Comparison of ENCODE assay signal across 18 cellular contexts in genomic region chr6:125004198-125004597, GRCh38. TPM values are rescaled to one million over a fixed set of nuclear protein-coding genes. Genes with fewer than 3 reads are reported as not detected.
A peak's percentile ranks its signal among the peaks of the same experiment; 100 is the strongest.
DNase-seq lines count a peak whose midpoint lies in the region; ATAC-seq and TF ChIP-seq lines count a peak whose summit lies in the region.
"Had no signal": no experiment of that assay in that cellular context is flagged by ENCODE, and none has a peak within 500 bp of the region (broad histone marks: within the 10 kb centered on the region; RNA-seq: fewer than 3 reads in every experiment).

No MANE protein-coding gene starts in this region.

- peak overlapping the region; percentile 34 for H3K4me2 ChIP-seq in parathyroid adenoma (ENCODE audit: low read length)
- H3K4me2 ChIP-seq: BLaER1 had no signal

- H3K36me3 ChIP-seq in parathyroid adenoma (ENCODE audit: control insufficient read depth, insufficient read depth, low read length) (no peaks in the 10 kb centered on the region), esophagus squamous epithelium (no peaks in the 10 kb centered on the region)
- H3K36me3 ChIP-seq: BLaER1, tibial artery had no signal

- H3K4me1 ChIP-seq in foreskin keratinocyte: peaks cover 19% of the 10 kb centered on the region
- H3K4me1 ChIP-seq in parathyroid adenoma: peaks cover 55% of the 10 kb centered on the region
- peaks cover 0 to 63% (median 5%) of the 10 kb centered on the region in 3 donors for H3K4me1 ChIP-seq in esophagus squamous epithelium

- H3K27ac ChIP-seq in foreskin keratinocyte: no peak overlapping the region
- H3K27ac ChIP-seq in parathyroid adenoma: peak overlapping the region; percentile 85
- peak overlapping the region in 2 of 4 donors; percentile 30 to 53 for H3K27ac ChIP-seq in esophagus squamous epithelium
- H3K27ac ChIP-seq: BLaER1, SK-N-MC, skin epidermis, tibial artery had no signal

- peak overlapping the region; percentile 43 for H3K4me3 ChIP-seq in parathyroid adenoma (ENCODE audit: low read depth, low read length)
- no peak overlapping the region for H3K4me3 ChIP-seq in esophagus squamous epithelium
- H3K4me3 ChIP-seq: BLaER1, SK-N-MC, skin epidermis, tibial artery had no signal

- no peak for TF ChIP-seq CTCF in foreskin keratinocyte (conservative IDR thresholded peaks at IDR 0.05)
- no peak for TF ChIP-seq CTCF in parathyroid adenoma (IDR thresholded peaks at IDR 0.05)
- no peak for TF ChIP-seq CTCF in esophagus squamous epithelium (IDR thresholded peaks at IDR 0.05)

- H3K9me3 ChIP-seq in parathyroid adenoma (ENCODE audit: control insufficient read depth, low read length) (no peaks in the 10 kb centered on the region), esophagus squamous epithelium (no peaks in the 10 kb centered on the region)
- H3K9me3 ChIP-seq: BLaER1, tibial artery had no signal

- peaks cover 23% of the 10 kb centered on the region for H3K79me2 ChIP-seq in parathyroid adenoma

- ATAC-seq in foreskin keratinocyte (peak; percentile 5), GM18868 (IDR thresholded peaks at IDR 0.05; ENCODE audit: unreplicated experiment) (no peak), HG02938 (IDR thresholded peaks at IDR 0.05; ENCODE audit: unreplicated experiment) (no peak)
- ATAC-seq: activated CD4-positive, alpha-beta T cell treated with anti-CD3 and anti-CD28 coated beads for 36 hours; effector memory CD8-positive, alpha-beta T cell had no signal

- intact Hi-C loops in esophagus squamous epithelium (cut with DNase I): no loop called here

- no peak overlapping the region for H2AFZ ChIP-seq in parathyroid adenoma

- DNase-seq in EH (ENCODE audit: low read depth) (peak; percentile 32), M059J (ENCODE audit: low read depth) (peak; percentile 87), foreskin keratinocyte (no peak), esophagus squamous epithelium (lab: John Stamatoyannopoulos, UW) (no peak)
- DNase-seq: activated CD4-positive, alpha-beta T cell treated with anti-CD3 and anti-CD28 coated beads for 36 hours; activated CD8-positive, alpha-beta memory T cell treated with anti-CD3 and anti-CD28 coated beads, Interleukin-2, amount 50 U/mL, for 4 hours; activated gamma-delta T cell; effector memory CD8-positive, alpha-beta T cell; hippocampal formation; NCI-H524 treated with DMSO at 0.1 percent for 48 hours; T-helper 9 cell; tibial artery had no signal

- TF ChIP-seq POLR2A in esophagus squamous epithelium (IDR thresholded peaks at IDR 0.05): no peak

- no peak overlapping the region for H3K9ac ChIP-seq in parathyroid adenoma
- H3K9ac ChIP-seq: BLaER1 had no signal

- WGBS in esophagus squamous epithelium, 2 donors: 80 to 83% methylated on average over 1 of the region's 1 CpG

- H3K27me3 ChIP-seq in foreskin keratinocyte (no peaks in the 10 kb centered on the region), parathyroid adenoma (ENCODE audit: control insufficient read depth, insufficient read depth, low read length) (no peaks in the 10 kb centered on the region), esophagus squamous epithelium (no peaks in the 10 kb centered on the region)
- H3K27me3 ChIP-seq: BLaER1, tibial artery had no signal

RNA-seq across cellular contexts. Expression of gene RNF217, which starts 42.0 kb away (rescaled TPM):
- total RNA-seq in M059J (2014; rRNA removed; shearing (Covaris generic)): 10.6 and 12.0 TPM in 2 replicates
- total RNA-seq in foreskin keratinocyte (24.9 and 37.4 TPM in 2 replicates), esophagus squamous epithelium (10 to 100 TPM in 3 of 4 donors, 1 to 10 TPM in 1; 9.1 to 26.3 (median 15.4) TPM)
- polyA plus RNA-seq in foreskin keratinocyte: 5.8 and 6.2 TPM in 2 replicates

Comparison
In these comparisons a context has a peak if more than half of its experiments do, and no peak if none do; other contexts are left out.
1. DNase-seq: peak in EH (single experiment) and M059J (single experiment); none in foreskin keratinocyte (0 of 2) and esophagus squamous epithelium (single experiment).